ENCODE assay signal across 9 cellular contexts in genomic region chr22:50267591-50268390, GRCh38. TPM values are rescaled to one million over a fixed set of nuclear protein-coding genes. Genes with fewer than 3 reads are reported as not detected.
DNase-seq lines count a peak whose midpoint lies in the region; TF ChIP-seq lines count a peak whose summit lies in the region.
"Had no signal": no experiment of that assay in that cellular context is flagged by ENCODE, and none has a peak within 500 bp of the region (broad histone marks: within the 10 kb centered on the region; RNA-seq: fewer than 3 reads in every experiment).

No MANE protein-coding gene starts in this region.

- H3K9ac ChIP-seq in ES-I3 (ENCODE audit: low read depth, low read length) = peak overlapping the region; percentile 42; the same call in 1 of the 2 replicates
- H3K9ac ChIP-seq: KMS-11 had no signal

- H3K27ac ChIP-seq in dorsolateral prefrontal cortex (peak overlapping the region in 54 of 59 donors; percentile 28 to 91 (median 74)), urinary bladder (ENCODE audit: low read depth) (no peak overlapping the region)
- H3K27ac ChIP-seq: KMS-11 had no signal

- intact Hi-C loops in dorsolateral prefrontal cortex (cut with DNase I) = no loop called here

- WGBS in urinary bladder = 12% methylated on average over 75 of the region's 75 CpGs

- DNase-seq in activated CD4-positive, CD25-positive, alpha-beta regulatory T cell treated with anti-CD3 and anti-CD28 coated beads, Interleukin-2, amount 50 U/mL, for 72 hours = peak; percentile 62
- DNase-seq in dorsolateral prefrontal cortex (peak in 6 of 10 donors; percentile 59 to 75 (median 66)), myocyte (ENCODE audit: low read depth) (peak; percentile 35), medulla oblongata (ENCODE audit: extremely low spot score) (no peak), NCI-H1092 treated with DMSO at 0.1 percent for 48 hours (lab: John Stamatoyannopoulos, UW) (no peak), amniotic stem cell (lab: John Stamatoyannopoulos, UW) (no peak)

- H3K4me1 ChIP-seq in ES-I3 (ENCODE audit: insufficient read depth, low read length) (peaks cover 15% of the 10 kb centered on the region; the same call in 1 of the 2 replicates), urinary bladder (ENCODE audit: insufficient read depth) (no peaks in the 10 kb centered on the region)

- H3K4me3 ChIP-seq in dorsolateral prefrontal cortex (peak overlapping the region in 49 of 59 donors; percentile 1 to 71 (median 33)), urinary bladder (ENCODE audit: low read depth, low read length) (peak overlapping the region; percentile 23)

- H3K27me3 ChIP-seq in dorsolateral prefrontal cortex = peaks cover 0 to 27% (median 0%) of the 10 kb centered on the region in 45 donors

- peak in 6 of 56 donors; percentile 6 to 28 (median 11) for TF ChIP-seq CTCF in dorsolateral prefrontal cortex (IDR thresholded peaks at IDR 0.05 in 54 of 56, conservative IDR thresholded peaks at IDR 0.05 in 2 of 56; ENCODE audit: low read depth in 1 of 56, partially characterized antibody in 56 of 56)

- no peaks in the 10 kb centered on the region for H3K9me3 ChIP-seq in ES-I3 (ENCODE audit: control insufficient read depth, insufficient read depth, low read length)

- H3K36me3 ChIP-seq in ES-I3 (ENCODE audit: insufficient read depth, low read length) (no peaks in the 10 kb centered on the region), urinary bladder (ENCODE audit: insufficient read depth) (no peaks in the 10 kb centered on the region)

RNA-seq across cellular contexts. Expression of gene MAPK11, which starts 2.4 kb away (rescaled TPM):
- total RNA-seq in dorsolateral prefrontal cortex = 10 to 100 TPM; 25.8 to 78.7 (median 55.8) TPM
- 3.2 and 3.3 TPM in 2 replicates for total RNA-seq in myocyte
- 6.0 TPM for polyA plus RNA-seq in myocyte (2012)
- 4.1 TPM for total RNA-seq in urinary bladder
- 13.6 TPM for polyA plus RNA-seq in urinary bladder

RNA-seq across cellular contexts. Expression of gene MAPK12, which starts 6.3 kb away (rescaled TPM):
- 10 to 100 TPM; 21.8 to 70.3 (median 34.7) TPM for total RNA-seq in dorsolateral prefrontal cortex
- 27.9 and 30.0 TPM in 2 replicates for total RNA-seq in myocyte
- 15.1 TPM for polyA plus RNA-seq in myocyte (2012)
- total RNA-seq in urinary bladder = 9.3 TPM
- 21.3 TPM for polyA plus RNA-seq in urinary bladder

RNA-seq across cellular contexts. Expression of gene HDAC10, which starts 16.7 kb away (rescaled TPM):
- total RNA-seq in dorsolateral prefrontal cortex = 10 to 100 TPM; 20.2 to 75.9 (median 39.0) TPM
- 12.9 and 22.5 TPM in 2 replicates for total RNA-seq in myocyte
- polyA plus RNA-seq in myocyte (2012) = 19.8 TPM
- 20.0 TPM for total RNA-seq in urinary bladder
- 32.4 TPM for polyA plus RNA-seq in urinary bladder

RNA-seq across cellular contexts. Expression of gene TUBGCP6, which starts 23.0 kb away (rescaled TPM):
- total RNA-seq in dorsolateral prefrontal cortex (10 to 100 TPM; 40.5 to 94.4 (median 60.7) TPM), myocyte (33.7 and 35.4 TPM in 2 replicates), urinary bladder (23.1 TPM)
- polyA plus RNA-seq in myocyte (2012) = 26.1 TPM
- polyA plus RNA-seq in urinary bladder = 31.5 TPM

RNA-seq across cellular contexts. Expression of gene PLXNB2, which starts 39.7 kb away (rescaled TPM):
- total RNA-seq in dorsolateral prefrontal cortex = 100 to 1,000 TPM in 7 of 120 experiments, 10 to 100 TPM in 113; 45.2 to 131 (median 74.5) TPM
- 112 and 163 TPM in 2 replicates for total RNA-seq in myocyte
- polyA plus RNA-seq in myocyte (2012) = 255 TPM
- total RNA-seq in urinary bladder = 61.7 TPM
- 106 TPM for polyA plus RNA-seq in urinary bladder

Comparison
In these comparisons a context has a peak if more than half of its experiments do, and no peak if none do; other contexts are left out.
1. DNase-seq: peak in activated CD4-positive, CD25-positive, alpha-beta regulatory T cell treated with anti-CD3 and anti-CD28 coated beads, Interleukin-2, amount 50 U/mL, for 72 hours (single experiment), dorsolateral prefrontal cortex (6 of 10) and myocyte (single experiment); none in medulla oblongata (single experiment), NCI-H1092 treated with DMSO at 0.1 percent for 48 hours (single experiment) and amniotic stem cell (single experiment).